ENCODE assay signal across 22 cellular contexts in the genomic region with DNA sequence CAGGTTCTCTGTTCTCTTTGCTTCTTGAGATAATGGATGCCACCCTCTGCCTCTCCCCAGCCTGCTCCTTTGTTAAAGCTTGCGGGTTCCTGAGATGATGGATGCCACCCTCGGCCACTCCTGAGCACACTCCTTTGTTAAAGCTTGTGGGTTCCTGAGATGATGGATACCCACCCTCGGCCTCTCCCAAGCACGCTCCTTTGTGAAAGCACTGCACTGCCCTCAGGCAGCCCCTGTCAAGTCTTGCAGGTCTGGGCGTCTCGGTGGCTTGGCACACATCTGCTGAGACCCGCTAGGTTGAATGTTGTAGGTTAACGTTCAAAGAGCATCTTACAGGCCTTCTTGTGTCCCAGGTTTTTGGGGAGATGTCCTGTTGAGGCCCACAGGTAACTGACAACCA.
"Had no signal": no experiment of that assay in that cellular context is flagged by ENCODE, and none has a peak within 500 bp of the region (broad histone marks: within the 10 kb centered on the region; RNA-seq: fewer than 3 reads in every experiment).

No MANE protein-coding gene starts in this region.

- H3K4me3 Mint-ChIP-seq: activated naive CD4-positive, alpha-beta T cell treated with anti-CD3 and anti-CD28 coated beads for 36 hours; activated naive CD8-positive, alpha-beta T cell; activated T-cell treated with anti-CD3 and anti-CD28 coated beads, Interleukin-2, amount 50 U/mL, for 4 hours; T-helper 17 cell; WTC11 had no signal

- H3K36me3 Mint-ChIP-seq: activated naive CD8-positive, alpha-beta T cell; WTC11 had no signal

- H3K27ac ChIP-seq: brain microvascular endothelial cell had no signal

- H3K36me3 ChIP-seq: brain microvascular endothelial cell had no signal

- DNase-seq: activated CD4-positive, alpha-beta T cell treated with anti-CD3 and anti-CD28 coated beads for 48 hours; activated CD4-positive, alpha-beta T cell treated with anti-CD3 and anti-CD28 coated beads, Interleukin-2, amount 50 U/mL, for 4 hours; activated CD4-positive, CD25-positive, alpha-beta regulatory T cell treated with anti-CD3 and anti-CD28 coated beads, Interleukin-2, amount 50 U/mL, for 72 hours; activated gamma-delta T cell; activated naive CD4-positive, alpha-beta T cell treated with anti-CD3 and anti-CD28 coated beads for 36 hours; activated T-cell treated with anti-CD3 and anti-CD28 coated beads, Interleukin-2, amount 50 U/mL, for 4 hours; amygdala; caudate nucleus; Karpas-422; MM.1S; NCI-H187 treated with DMSO at 0.1 percent for 48 hours; NCI-H2107; NCI-H2171 treated with DMSO at 0.1 percent for 48 hours; NCI-H226; NCI-H510A treated with DMSO at 0.1 percent for 48 hours; PC-3; T-helper 17 cell; T-helper 9 cell had no signal

- H3K27me3 Mint-ChIP-seq: activated naive CD8-positive, alpha-beta T cell had no signal

- H3K27me3 ChIP-seq: brain microvascular endothelial cell had no signal

- ATAC-seq: activated T-cell treated with anti-CD3 and anti-CD28 coated beads, Interleukin-2, amount 50 U/mL, for 4 hours; K562; PC-3; T-helper 17 cell; WTC11 had no signal

- H3K27ac Mint-ChIP-seq: activated naive CD4-positive, alpha-beta T cell treated with anti-CD3 and anti-CD28 coated beads for 36 hours; activated naive CD8-positive, alpha-beta T cell; T-helper 17 cell; WTC11 had no signal

- H3K4me1 Mint-ChIP-seq: T-helper 17 cell had no signal

- H3K9me3 Mint-ChIP-seq: activated naive CD4-positive, alpha-beta T cell treated with anti-CD3 and anti-CD28 coated beads for 36 hours; activated T-cell treated with anti-CD3 and anti-CD28 coated beads, Interleukin-2, amount 50 U/mL, for 4 hours; WTC11 had no signal

- H3K4me3 ChIP-seq: K562 had no signal
